In the genomic region with DNA sequence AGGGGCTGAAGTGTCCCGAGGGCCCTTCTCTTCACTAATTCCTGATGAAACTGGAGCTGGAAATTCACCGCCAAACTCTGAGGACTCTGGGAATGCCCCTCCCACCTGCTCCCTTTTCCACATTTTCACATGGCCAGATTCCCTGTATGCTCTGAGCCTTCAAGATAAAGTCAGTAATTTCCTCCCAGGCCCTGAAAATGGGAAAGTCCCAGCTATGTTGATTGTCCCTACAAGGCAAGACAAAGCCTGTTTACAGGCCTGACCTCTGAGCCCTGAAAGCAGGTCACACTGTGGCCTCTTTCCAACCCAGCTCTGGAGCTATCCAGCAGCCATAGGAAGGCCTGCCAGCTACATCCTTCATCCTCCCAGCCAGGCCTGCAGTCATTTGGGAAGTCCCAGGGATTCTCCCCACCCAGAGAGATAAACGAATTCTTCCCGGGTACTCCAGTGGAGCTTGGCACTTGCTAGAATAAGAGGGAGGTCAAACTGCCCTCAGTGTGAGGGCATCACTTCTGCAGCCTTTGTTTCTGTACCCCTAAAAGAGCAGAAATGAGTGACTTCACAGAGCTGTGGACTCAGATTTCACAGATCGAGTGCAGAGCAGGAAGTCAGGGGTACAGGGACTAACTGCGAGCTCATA, we compare ENCODE assay signal across 12 cellular contexts. TPM values are rescaled to one million over a fixed set of nuclear protein-coding genes. Genes with fewer than 3 reads are reported as not detected.
DNase-seq lines count a peak whose midpoint lies in the region; ATAC-seq and TF ChIP-seq lines count a peak whose summit lies in the region.
"Had no signal": no experiment of that assay in that cellular context is flagged by ENCODE, and none has a peak within 500 bp of the region (broad histone marks: within the 10 kb centered on the region; RNA-seq: fewer than 3 reads in every experiment).

No MANE protein-coding gene starts in this region.

- 81 to 85% methylated on average over 4 to 6 of the region's 6 CpGs for WGBS in endodermal cell (ENCODE audit: insufficient coverage in 1 of 2, insufficient read length in 1 of 2), 2 experiments
- WGBS in lung, 2 donors: 31 to 46% methylated on average over 6 of the region's 6 CpGs

- peaks cover 62% of the 10 kb centered on the region for H3K4me1 Mint-ChIP-seq in endodermal cell
- H3K4me1 Mint-ChIP-seq: activated T-helper 17 cell treated with anti-CD3 and anti-CD28 coated beads, Interleukin-2, amount 50 U/mL, for 72 hours had no signal

- ATAC-seq in lung (ENCODE audit: insufficient read depth, low FRiP score) (peak; percentile 35), GM21447 (IDR thresholded peaks at IDR 0.05; ENCODE audit: unreplicated experiment) (no peak)
- ATAC-seq: activated T-helper 17 cell treated with anti-CD3 and anti-CD28 coated beads, Interleukin-2, amount 50 U/mL, for 72 hours had no signal

- peak overlapping the region; percentile 84 for H3K27ac ChIP-seq in endodermal cell (ENCODE audit: low read depth, low read length)
- peak overlapping the region; percentile 40 to 66 for H3K27ac ChIP-seq in lung (ENCODE audit: low read depth in 1 of 2, low read length in 1 of 2)
- H3K27ac ChIP-seq in temporal lobe (ENCODE audit: low read depth, low read length): peak overlapping the region; percentile 11

- no peak for TF ChIP-seq CTCF in endodermal cell (conservative IDR thresholded peaks at IDR 0.05)
- TF ChIP-seq CTCF in lung (IDR thresholded peaks at IDR 0.05; ENCODE audit: control extremely low read depth, extremely low read depth): no peak

- peaks cover 14% of the 10 kb centered on the region for H3K9me3 Mint-ChIP-seq in endodermal cell
- H3K9me3 Mint-ChIP-seq: activated T-helper 17 cell treated with anti-CD3 and anti-CD28 coated beads, Interleukin-2, amount 50 U/mL, for 72 hours had no signal

- H3K27ac Mint-ChIP-seq in endodermal cell: peak overlapping the region; percentile 95
- H3K27ac Mint-ChIP-seq: activated T-helper 17 cell treated with anti-CD3 and anti-CD28 coated beads, Interleukin-2, amount 50 U/mL, for 72 hours had no signal

- DNase-seq in MV-4-11 (lab: John Stamatoyannopoulos, UW) (peak; percentile 63), endodermal cell (peak; percentile 82), lung (ENCODE audit: low spot score) (no peak), ACHN (no peak), GOT3 (lab: John Stamatoyannopoulos, UW) (no peak), amygdala (lab: John Stamatoyannopoulos, UW) (no peak)
- DNase-seq: mammary epithelial cell; NCI-H510A; stimulated activated CD4-positive, alpha-beta T cell treated with anti-CD3 and anti-CD28 coated beads, Interleukin-4, amount 100 ng/mL, for 24 hours had no signal

- H3K36me3 Mint-ChIP-seq in endodermal cell (ENCODE audit: low read depth): peaks cover 9% of the 10 kb centered on the region

- no peaks in the 10 kb centered on the region for H3K36me3 ChIP-seq in endodermal cell (ENCODE audit: control insufficient read depth, insufficient read depth, low read length)
- H3K36me3 ChIP-seq in lung (ENCODE audit: control insufficient read depth in 2 of 2, insufficient read depth in 2 of 2, low read length in 2 of 2): no peaks in the 10 kb centered on the region

- H3K9me3 ChIP-seq in endodermal cell (ENCODE audit: control insufficient read depth, low read length): peaks cover 12% of the 10 kb centered on the region
- no peaks in the 10 kb centered on the region for H3K9me3 ChIP-seq in lung (ENCODE audit: control insufficient read depth in 2 of 2, insufficient read depth in 1 of 2, low read length in 1 of 2)

- in situ Hi-C loops in ACHN (cut with HindIII; ENCODE audit: low pct_ligation_motif_present, low pct_unique_long_range_greater_than_20kb, low sequenced_read_pairs): no loop called here

- no peaks in the 10 kb centered on the region for H3K27me3 Mint-ChIP-seq in endodermal cell (ENCODE audit: insufficient read depth)

- no peak overlapping the region for H3K4me3 Mint-ChIP-seq in endodermal cell
- H3K4me3 Mint-ChIP-seq: activated T-helper 17 cell treated with anti-CD3 and anti-CD28 coated beads, Interleukin-2, amount 50 U/mL, for 72 hours had no signal

- H3K4me1 ChIP-seq in endodermal cell (ENCODE audit: control insufficient read depth, insufficient read depth, low read length) (peaks cover 44% of the 10 kb centered on the region), lung (ENCODE audit: control insufficient read depth in 2 of 2, insufficient read depth in 2 of 2, low read length in 2 of 2) (peaks cover 13 to 29% of the 10 kb centered on the region in 2 donors)

- H3K9ac ChIP-seq in endodermal cell (ENCODE audit: extremely low read depth, low read length, poor library complexity, severe bottlenecking): peak overlapping the region; percentile 60

- H3K4me3 ChIP-seq in endodermal cell (ENCODE audit: low read length) (no peak overlapping the region), lung (no peak overlapping the region)

- H3K27me3 ChIP-seq in endodermal cell (ENCODE audit: control insufficient read depth, insufficient read depth, low read length, poor library complexity, severe bottlenecking) (no peaks in the 10 kb centered on the region), lung (ENCODE audit: control insufficient read depth, insufficient read depth) (no peaks in the 10 kb centered on the region)

RNA-seq across cellular contexts. Expression of gene CCL2, which starts 19.6 kb away (rescaled TPM):
- total RNA-seq in endodermal cell (10 to 100 TPM; 23.8 to 61.4 TPM), lung (10 to 100 TPM; 80.8 to 93.5 TPM), temporal lobe (0.74 TPM)
- 43.6 TPM for polyA plus RNA-seq in endodermal cell (2013, experiment 1 of 2)
- 54.7 TPM for polyA plus RNA-seq in endodermal cell (2013, experiment 2 of 2)
- 1,000 to 10,000 TPM in 1 of 2 donors, 100 to 1,000 TPM in 1; 226 to 1,172 TPM for polyA plus RNA-seq in lung
- total RNA-seq: activated T-helper 17 cell treated with anti-CD3 and anti-CD28 coated beads, Interleukin-2, amount 50 U/mL, for 72 hours had no signal
- polyA plus RNA-seq: mammary epithelial cell had no signal

RNA-seq across cellular contexts. Expression of gene CCL7, which starts 34.5 kb away (rescaled TPM):
- not detected for total RNA-seq in endodermal cell
- not detected for polyA plus RNA-seq in endodermal cell (2013, experiment 1 of 2)
- polyA plus RNA-seq in endodermal cell (2013, experiment 2 of 2): not detected
- 1 to 10 TPM in 1 of 2 donors, not detected in 1; 1.0 TPM for total RNA-seq in lung
- 10 to 100 TPM in 1 of 2 donors, 1 to 10 TPM in 1; 1.0 to 44.9 TPM for polyA plus RNA-seq in lung
- not detected for total RNA-seq in temporal lobe
- total RNA-seq: activated T-helper 17 cell treated with anti-CD3 and anti-CD28 coated beads, Interleukin-2, amount 50 U/mL, for 72 hours; mammary epithelial cell had no signal
- polyA plus RNA-seq: mammary epithelial cell had no signal

RNA-seq across cellular contexts. Expression of gene CCL11, which starts 50.0 kb away (rescaled TPM):
- total RNA-seq in endodermal cell (not detected), lung (under 1 TPM; 0.18 to 0.80 TPM), temporal lobe (not detected)
- not detected for polyA plus RNA-seq in endodermal cell (2013, experiment 1 of 2)
- not detected for polyA plus RNA-seq in endodermal cell (2013, experiment 2 of 2)
- 1 to 10 TPM in 1 of 2 donors, under 1 TPM in 1; 0.39 to 3.6 TPM for polyA plus RNA-seq in lung
- total RNA-seq: activated T-helper 17 cell treated with anti-CD3 and anti-CD28 coated beads, Interleukin-2, amount 50 U/mL, for 72 hours; mammary epithelial cell had no signal
- polyA plus RNA-seq: mammary epithelial cell had no signal

Comparison
In these comparisons a context has a peak if more than half of its experiments do, and no peak if none do; other contexts are left out.
1. DNase-seq: peak in MV-4-11 (single experiment) and endodermal cell (single experiment); none in lung (single experiment), ACHN (single experiment), GOT3 (single experiment) and amygdala (0 of 56).
2. H3K27ac ChIP-seq: peak in every context shown above with its lines; median percentile 84 in endodermal cell; 53 in lung; 11 in temporal lobe.
3. RNA of gene CCL2, which starts 19.6 kb away (total RNA-seq): 80.8 to 93.5 TPM in lung and 23.8 to 61.4 TPM in endodermal cell; 0.74 TPM in temporal lobe (single experiment); every median in the first group is over 10 times any median in the second.